ENCODE assay signal across 21 cellular contexts in the genomic region with DNA sequence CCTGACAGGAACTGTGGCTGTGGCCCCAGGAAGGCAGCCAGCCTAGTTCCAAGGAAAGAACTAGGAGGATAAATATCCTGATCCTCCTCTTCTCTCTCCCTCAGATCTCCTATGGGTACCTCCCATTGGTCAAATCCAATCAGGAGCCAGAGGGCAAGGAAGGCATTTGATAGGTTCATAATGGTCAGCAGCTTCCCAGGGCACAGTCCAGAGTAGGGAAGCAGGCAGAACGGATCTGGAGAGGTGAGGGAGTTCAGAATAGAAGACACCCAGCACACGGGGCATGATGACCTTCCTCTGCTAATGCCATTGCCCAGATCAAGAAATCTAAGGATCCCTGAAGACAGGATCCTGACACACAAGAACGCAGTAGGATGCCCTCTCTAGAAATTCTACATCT. TPM values are rescaled to one million over a fixed set of nuclear protein-coding genes. Genes with fewer than 3 reads are reported as not detected.
DNase-seq lines count a peak whose midpoint lies in the region; ATAC-seq, FAIRE-seq and TF ChIP-seq lines count a peak whose summit lies in the region.
"Had no signal": no experiment of that assay in that cellular context is flagged by ENCODE, and none has a peak within 500 bp of the region (broad histone marks: within the 10 kb centered on the region; RNA-seq: fewer than 3 reads in every experiment).

No MANE protein-coding gene starts in this region.

- no peak for ATAC-seq in gastrocnemius medialis
- ATAC-seq in HG02884 (IDR thresholded peaks at IDR 0.05; ENCODE audit: unreplicated experiment), result no peak
- ATAC-seq in GM18861 (IDR thresholded peaks at IDR 0.05; ENCODE audit: unreplicated experiment), result no peak
- no peak for ATAC-seq in foreskin keratinocyte
- no peak for ATAC-seq in GM21576 (IDR thresholded peaks at IDR 0.05; ENCODE audit: unreplicated experiment)
- ATAC-seq: activated CD4-positive, CD25-positive, alpha-beta regulatory T cell treated with anti-CD3 and anti-CD28 coated beads, Interleukin-2, amount 50 U/mL, for 24 hours; activated T-cell treated with anti-CD3 and anti-CD28 coated beads, Interleukin-2, amount 50 U/mL, for 72 hours; CD8-positive, alpha-beta T cell; naive thymus-derived CD4-positive, alpha-beta T cell had no signal

- no peak overlapping the region for H3K9ac ChIP-seq in kidney (ENCODE audit: low read length in 2 of 2)
- H3K9ac ChIP-seq: SK-N-SH had no signal

- peak in 1 of 2 donors; percentile 21 for TF ChIP-seq POLR2A in gastrocnemius medialis (IDR thresholded peaks at IDR 0.05)

- H3K27me3 ChIP-seq in gastrocnemius medialis, result no peaks in the 10 kb centered on the region
- H3K27me3 ChIP-seq in foreskin keratinocyte, result no peaks in the 10 kb centered on the region
- H3K27me3 ChIP-seq: MG63, Peyer's patch had no signal

- TF ChIP-seq CTCF in kidney (IDR thresholded peaks at IDR 0.05; ENCODE audit: borderline replicate concordance, extremely low read depth, insufficient read depth), result no peak
- TF ChIP-seq CTCF in gastrocnemius medialis (IDR thresholded peaks at IDR 0.05 in 4 of 5, conservative IDR thresholded peaks at IDR 0.05 in 1 of 5), result no peak
- TF ChIP-seq CTCF in foreskin keratinocyte (conservative IDR thresholded peaks at IDR 0.05), result no peak

- H3K4me1 ChIP-seq in kidney (ENCODE audit: control insufficient read depth in 1 of 2, insufficient read depth in 1 of 2, low read depth in 1 of 2, low read length in 2 of 2) (peaks cover 22 to 40% of the 10 kb centered on the region in 2 donors), gastrocnemius medialis (peaks cover 43 to 59% of the 10 kb centered on the region in 2 donors), foreskin keratinocyte (peaks cover 3% of the 10 kb centered on the region)

- FAIRE-seq in kidney (lab: Jason Lieb, UNC), result no peak
- FAIRE-seq: GM12891, small intestine, urothelium cell line had no signal

- H3K4me3 ChIP-seq in kidney (ENCODE audit: low read length in 2 of 2), result no peak overlapping the region
- H3K4me3 ChIP-seq in gastrocnemius medialis, result no peak overlapping the region
- H3K4me3 ChIP-seq: MG63, Peyer's patch had no signal

- in situ Hi-C loops in gastrocnemius medialis (cut with MboI; ENCODE audit: low sequenced_read_pairs in 4 of 4), result loop anchor here in 3 of 4 donors (5.0 to 25.0 kb wide), 4 partner anchors 77 to 437 kb away; a partner anchor contains a TSS

- DNase-seq in HT-29 (ENCODE audit: low spot score) (peak; percentile 54), dermis blood vessel endothelial cell (peak; percentile 57), kidney (no peak), gastrocnemius medialis (no peak), foreskin keratinocyte (no peak)
- DNase-seq: activated T-cell treated with anti-CD3 and anti-CD28 coated beads, Interleukin-2, amount 50 U/mL, for 72 hours; CD8-positive, alpha-beta T cell; HCEC 1CT; MG63; naive thymus-derived CD4-positive, alpha-beta T cell; NCI-H345; Peyer's patch; SK-N-SH; small intestine; stimulated activated CD4-positive, alpha-beta T cell treated with anti-CD3 and anti-CD28 coated beads, Interleukin-4, amount 100 ng/mL, for 1 hour had no signal

- no peaks in the 10 kb centered on the region for H3K9me3 ChIP-seq in kidney (ENCODE audit: control insufficient read depth in 1 of 2, low read length in 2 of 2)
- no peaks in the 10 kb centered on the region for H3K9me3 ChIP-seq in gastrocnemius medialis
- H3K9me3 ChIP-seq: Peyer's patch had no signal

- no peaks in the 10 kb centered on the region for H3K36me3 ChIP-seq in kidney (ENCODE audit: control insufficient read depth in 1 of 2, insufficient read depth in 2 of 2, low read length in 2 of 2)
- H3K36me3 ChIP-seq in gastrocnemius medialis, result peaks cover 0 to 5% of the 10 kb centered on the region in 2 donors
- H3K36me3 ChIP-seq: MG63, Peyer's patch had no signal

- peak overlapping the region; percentile 35 to 75 for H3K27ac ChIP-seq in kidney (ENCODE audit: low read depth in 2 of 2, low read length in 2 of 2)
- peak overlapping the region; percentile 63 to 94 (median 89) for H3K27ac ChIP-seq in gastrocnemius medialis
- H3K27ac ChIP-seq in foreskin keratinocyte, result no peak overlapping the region

- intact Hi-C loops in kidney (cut with DNase I) (no loop called here), gastrocnemius medialis (cut with DNase I; ENCODE audit: low total_unique reads) (loop anchor here (5.0 to 10.0 kb wide), 4 partner anchors 305 to 595 kb away; a partner anchor contains a TSS)

RNA-seq across cellular contexts. Expression of a gene that starts 8.6 kb away (rescaled TPM):
- total RNA-seq in HT-29 (2014; rRNA removed; shearing (Covaris generic)), result 13.6 and 20.7 TPM in 2 replicates
- total RNA-seq in dermis blood vessel endothelial cell (29.8 and 41.3 TPM in 2 replicates), kidney (21.7 TPM), gastrocnemius medialis (100 to 1,000 TPM in 1 of 4 donors, 10 to 100 TPM in 3; 37.5 to 155 (median 67.7) TPM), foreskin keratinocyte (4.7 and 10.1 TPM in 2 replicates)
- polyA plus RNA-seq in kidney (ENCODE audit: insufficient read depth, low read depth, low replicate concordance) (20.1 TPM), foreskin keratinocyte (3.1 and 5.5 TPM in 2 replicates)
- total RNA-seq: CD8-positive, alpha-beta T cell had no signal
- polyA plus RNA-seq: naive thymus-derived CD4-positive, alpha-beta T cell had no signal

Comparison
In these comparisons a context has a peak if more than half of its experiments do, and no peak if none do; other contexts are left out.
1. DNase-seq: peak in HT-29 (single experiment) and dermis blood vessel endothelial cell (single experiment); none in kidney (single experiment), gastrocnemius medialis (0 of 2) and foreskin keratinocyte (0 of 2).